8 cellular contexts compared by ENCODE assay signal in genomic region chr2:118046628-118047210, GRCh38. TPM values are rescaled to one million over a fixed set of nuclear protein-coding genes. Genes with fewer than 3 reads are reported as not detected.
DNase-seq lines count a peak whose midpoint lies in the region; ATAC-seq, FAIRE-seq and TF ChIP-seq lines count a peak whose summit lies in the region.

No MANE protein-coding gene starts in this region.

- H3K27me3 ChIP-seq in BJ (ENCODE audit: control insufficient read depth, insufficient read depth, low read length) (peaks cover 2% of the 10 kb centered on the region; the same call in 1 of the 2 replicates), GM23248 (replicated peaks; ENCODE audit: insufficient read depth) (0 out of 2 replicates have a peak, but pooled peaks cover 5% of the 10 kb centered on the region)

- no peaks in the 10 kb centered on the region for H3K9me3 ChIP-seq in GM23248 (ENCODE audit: low read depth)

- H3K4me3 ChIP-seq in BJ (ENCODE audit: low read depth, low read length) (no peak overlapping the region), GM23248 (0 out of 2 replicates have a peak overlapping the region, but pooled peaks have one; percentile 16), lower leg skin (ENCODE audit: low read depth, poor library complexity, severe bottlenecking) (no peak overlapping the region)

- H3K79me2 ChIP-seq in GM23248 (ENCODE audit: insufficient read depth), result no peaks in the 10 kb centered on the region

- H3K9ac ChIP-seq in GM23248, result 0 out of 2 replicates have a peak overlapping the region, but pooled peaks have one; percentile 5

- POLR2A ChIA-PET in BJ (lab: Charles Lee), result no interaction called here

- TF ChIP-seq POLR2A in lower leg skin (IDR thresholded peaks at IDR 0.05), result no peak

- H3K36me3 ChIP-seq in BJ (ENCODE audit: control insufficient read depth, insufficient read depth, low read length) (no peaks in the 10 kb centered on the region), GM23248 (ENCODE audit: low read depth) (no peaks in the 10 kb centered on the region)

- peak overlapping the region; percentile 46 for H3K4me2 ChIP-seq in GM23248 (ENCODE audit: unreplicated experiment)

- in situ Hi-C loops in GM23248 (cut with MboI), result no loop called here

- H3K9me2 ChIP-seq in GM23248 (ENCODE audit: insufficient read depth), result no peaks in the 10 kb centered on the region

- 2 to 4% methylated on average over 4 of the region's 4 CpGs for whole genome bisulfite sequencing in GM23248 (ENCODE audit: low coverage in 1 of 2, low lambda C conversion rate in 2 of 2, missing lambda C conversion rate in 2 of 2), 2 experiments
- WGBS in lower leg skin, 2 donors, result 5 to 6% methylated on average over 4 of the region's 4 CpGs

- ATAC-seq in HG02588 (IDR thresholded peaks at IDR 0.05; ENCODE audit: unreplicated experiment), result no peak

- H3K4me1 ChIP-seq in GM23248 (ENCODE audit: insufficient read depth), result peaks cover 25% of the 10 kb centered on the region

- TF ChIP-seq CTCF in BJ (IDR thresholded peaks at IDR 0.05; ENCODE audit: insufficient read depth, low read depth, low read length) (peak; percentile 59), lower leg skin (IDR thresholded peaks at IDR 0.05) (peak in 1 of 3 donors; percentile 35)

- intact Hi-C loops in lower leg skin (cut with DNase I; ENCODE audit: low total_unique reads), result no loop called here

- H3F3A ChIP-seq in GM23248 (ENCODE audit: insufficient read depth), result peaks cover 12% of the 10 kb centered on the region

- no peak overlapping the region for H3K27ac ChIP-seq in GM23248

- peak overlapping the region; percentile 6; the same call in 1 of the 2 replicates for H2AFZ ChIP-seq in GM23248

- DNase-seq in BJ (ENCODE audit: low read depth) (no peak), GM23248 (peak; percentile 81), NCI-H69 (lab: John Stamatoyannopoulos, UW) (peak; percentile 54), middle frontal gyrus (ENCODE audit: extremely low spot score, low spot score) (peak; percentile 16), lower leg skin (ENCODE audit: low spot score in 2 of 2) (no peak), NCI-H2107 (lab: John Stamatoyannopoulos, UW) (no peak)

- peak; percentile 83 for FAIRE-seq in colon (lab: Jason Lieb, UNC)

- CTCF ChIA-PET in BJ (lab: Yijun Ruan, JAX), result interaction anchor here (0.7 to 8.4 kb wide), 28 partner anchors 8 to 809 kb away, joined by 3 to 95 read pairs (median 4); no protein-coding TSS in a partner anchor

- no peaks in the 10 kb centered on the region for H4K20me1 ChIP-seq in GM23248 (ENCODE audit: insufficient read depth)

RNA-seq across cellular contexts. Expression of gene CCDC93, which starts 32.8 kb away (rescaled TPM):
- polyA plus RNA-seq in BJ (2011; rRNA removed), result 12.8 and 17.3 TPM in 2 replicates
- polyA minus RNA-seq in BJ (2011; rRNA and poly(A)+ RNA removed), result 13.6 and 14.3 TPM in 2 replicates
- 15.9 and 23.8 TPM in 2 replicates for total RNA-seq in GM23248 (2014; rRNA removed; shearing (Covaris generic))
- polyA plus RNA-seq in GM23248 (2016; fragmentation: Nextera tagmentation; extraction: Ambion mirVana), result 11.4 and 12.8 TPM in 2 replicates
- 10 to 100 TPM; 11.8 to 26.2 (median 20.0) TPM for total RNA-seq in lower leg skin

RNA-seq across cellular contexts. Expression of gene INSIG2, which starts 41.6 kb away (rescaled TPM):
- polyA plus RNA-seq in BJ (2011; rRNA removed) (7.5 and 14.3 TPM in 2 replicates), GM23248 (2016; fragmentation: Nextera tagmentation; extraction: Ambion mirVana) (35.6 and 36.1 TPM in 2 replicates)
- polyA minus RNA-seq in BJ (2011; rRNA and poly(A)+ RNA removed), result 3.1 and 9.8 TPM in 2 replicates
- total RNA-seq in GM23248 (2014; rRNA removed; shearing (Covaris generic)), result 13.0 and 21.0 TPM in 2 replicates
- total RNA-seq in lower leg skin, result 10 to 100 TPM; 11.6 to 13.6 (median 12.5) TPM

Comparison
In these comparisons a context has a peak if more than half of its experiments do, and no peak if none do; other contexts are left out.
1. DNase-seq: peak in GM23248 (single experiment), NCI-H69 (single experiment) and middle frontal gyrus (single experiment); none in BJ (single experiment), lower leg skin (0 of 2) and NCI-H2107 (single experiment).